ENCODE assay signal across 1 cellular context in genomic region chr14:73491977-73492552, GRCh38.
TF ChIP-seq lines count a peak whose summit lies in the region.

No MANE protein-coding gene starts in this region.

TF ChIP-seq in endothelial cell of umbilical vein, 7 proteins besides CTCF, POLR2A, EP300 and RAD21:
- TF ChIP-seq GATA2 (IDR thresholded peaks at IDR 0.05; ENCODE audit: insufficient read depth, insufficient read length, low read depth, low read length): no peak
- no peak for TF ChIP-seq JUN (IDR thresholded peaks at IDR 0.05; ENCODE audit: borderline replicate concordance, insufficient read depth, insufficient read length, low read depth)
- TF ChIP-seq FOS (IDR thresholded peaks at IDR 0.05; ENCODE audit: borderline replicate concordance, insufficient read depth, low read length): no peak
- no peak for TF ChIP-seq EZH2 (IDR thresholded peaks at IDR 0.05; ENCODE audit: borderline replicate concordance, low read depth, low read length, severe bottlenecking)
- TF ChIP-seq POLR2AphosphoS5 (IDR thresholded peaks at IDR 0.05; ENCODE audit: insufficient read depth, low read depth, low read length): no peak
- no peak for TF ChIP-seq MYC (IDR thresholded peaks at IDR 0.05; ENCODE audit: low read depth, low read length)
- no peak for TF ChIP-seq MAX (IDR thresholded peaks at IDR 0.05; ENCODE audit: insufficient read depth, insufficient read length)
